ENCODE assay signal across 10 cellular contexts in genomic region chr2:189178726-189179606, GRCh38. TPM values are rescaled to one million over a fixed set of nuclear protein-coding genes. Genes with fewer than 3 reads are reported as not detected.
DNase-seq lines count a peak whose midpoint lies in the region; ATAC-seq and TF ChIP-seq lines count a peak whose summit lies in the region.
"Had no signal": no experiment of that assay in that cellular context is flagged by ENCODE, and none has a peak within 500 bp of the region (broad histone marks: within the 10 kb centered on the region; RNA-seq: fewer than 3 reads in every experiment).

No MANE protein-coding gene starts in this region.

- no peaks in the 10 kb centered on the region for H3K36me3 Mint-ChIP-seq in activated CD4-positive, alpha-beta memory T cell treated with anti-CD3 and anti-CD28 coated beads for 36 hours
- no peaks in the 10 kb centered on the region for H3K36me3 Mint-ChIP-seq in activated CD4-positive, alpha-beta memory T cell treated with anti-CD3 and anti-CD28 coated beads, Interleukin-2, amount 10 ng/mL, durations not matched to agents 7 days and 5 days (ENCODE audit: low read depth)
- no peaks in the 10 kb centered on the region for H3K36me3 Mint-ChIP-seq in type B pancreatic cell

- POLR2A ChIA-PET in activated CD4-positive, alpha-beta memory T cell treated with anti-CD3 and anti-CD28 coated beads for 36 hours (lab: Charles Lee) = no interaction called here
- POLR2A ChIA-PET in activated CD4-positive, alpha-beta memory T cell treated with anti-CD3 and anti-CD28 coated beads, Interleukin-2, amount 10 ng/mL, durations not matched to agents 7 days and 5 days (lab: Charles Lee) = no interaction called here

- H3K27me3 ChIP-seq in duodenal mucosa (ENCODE audit: control insufficient read depth in 1 of 2, insufficient read depth in 2 of 2, low read length in 2 of 2) = peaks cover 0 to 4% of the 10 kb centered on the region in 2 donors

- peaks cover 0 to 6% of the 10 kb centered on the region in 2 donors for H3K4me1 ChIP-seq in duodenal mucosa (ENCODE audit: control insufficient read depth in 1 of 2, insufficient read depth in 2 of 2, low read length in 2 of 2)

- peak overlapping the region; percentile 15 to 53 for H3K9ac ChIP-seq in duodenal mucosa (ENCODE audit: low read depth in 1 of 2, low read length in 2 of 2)

- peaks cover 3% of the 10 kb centered on the region for H3K27me3 Mint-ChIP-seq in activated CD4-positive, alpha-beta memory T cell treated with anti-CD3 and anti-CD28 coated beads for 36 hours
- peaks cover 12% of the 10 kb centered on the region for H3K27me3 Mint-ChIP-seq in activated CD4-positive, alpha-beta memory T cell treated with anti-CD3 and anti-CD28 coated beads, Interleukin-2, amount 10 ng/mL, durations not matched to agents 7 days and 5 days
- peaks cover 4% of the 10 kb centered on the region for H3K27me3 Mint-ChIP-seq in type B pancreatic cell

- H3K36me3 ChIP-seq in duodenal mucosa (ENCODE audit: control insufficient read depth in 1 of 2, insufficient read depth in 2 of 2, low read length in 2 of 2) = no peaks in the 10 kb centered on the region

- no peaks in the 10 kb centered on the region for H3K9me3 Mint-ChIP-seq in activated CD4-positive, alpha-beta memory T cell treated with anti-CD3 and anti-CD28 coated beads for 36 hours
- H3K9me3 Mint-ChIP-seq in activated CD4-positive, alpha-beta memory T cell treated with anti-CD3 and anti-CD28 coated beads, Interleukin-2, amount 10 ng/mL, durations not matched to agents 7 days and 5 days = no peaks in the 10 kb centered on the region
- H3K9me3 Mint-ChIP-seq in type B pancreatic cell = no peaks in the 10 kb centered on the region
- H3K9me3 Mint-ChIP-seq: activated CD4-positive, alpha-beta T cell treated with anti-CD3 and anti-CD28 coated beads, Interleukin-2, amount 10 ng/mL, durations not matched to agents 7 days and 5 days had no signal

- TF ChIP-seq CTCF in type B pancreatic cell (conservative IDR thresholded peaks at IDR 0.05) = no peak

- H3K4me1 Mint-ChIP-seq in activated CD4-positive, alpha-beta memory T cell treated with anti-CD3 and anti-CD28 coated beads for 36 hours (ENCODE audit: low read depth) = peaks cover 11% of the 10 kb centered on the region
- H3K4me1 Mint-ChIP-seq in activated CD4-positive, alpha-beta memory T cell treated with anti-CD3 and anti-CD28 coated beads, Interleukin-2, amount 10 ng/mL, durations not matched to agents 7 days and 5 days = peaks cover 5% of the 10 kb centered on the region
- H3K4me1 Mint-ChIP-seq in type B pancreatic cell (ENCODE audit: unreplicated experiment) = peaks cover 9% of the 10 kb centered on the region
- H3K4me1 Mint-ChIP-seq: B cell had no signal

- H3K27ac Mint-ChIP-seq in activated CD4-positive, alpha-beta memory T cell treated with anti-CD3 and anti-CD28 coated beads for 36 hours = no peak overlapping the region
- H3K27ac Mint-ChIP-seq in activated CD4-positive, alpha-beta memory T cell treated with anti-CD3 and anti-CD28 coated beads, Interleukin-2, amount 10 ng/mL, durations not matched to agents 7 days and 5 days = no peak overlapping the region
- peak overlapping the region; percentile 73 for H3K27ac Mint-ChIP-seq in type B pancreatic cell
- H3K27ac Mint-ChIP-seq: activated CD4-positive, alpha-beta T cell treated with anti-CD3 and anti-CD28 coated beads, Interleukin-2, amount 10 ng/mL, durations not matched to agents 7 days and 5 days; B cell had no signal

- peak overlapping the region; percentile 11 for H3K27ac ChIP-seq in duodenal mucosa (ENCODE audit: low read depth, low read length)

- no peak for DNase-seq in activated CD4-positive, alpha-beta memory T cell treated with anti-CD3 and anti-CD28 coated beads for 36 hours
- DNase-seq in activated CD4-positive, alpha-beta memory T cell treated with anti-CD3 and anti-CD28 coated beads, Interleukin-2, amount 10 ng/mL, durations not matched to agents 7 days and 5 days = no peak
- DNase-seq in lung microvascular endothelial cell (ENCODE audit: low read depth in 2 of 2) = peak; percentile 28 to 85
- DNase-seq in type B pancreatic cell (ENCODE audit: extremely low spot score, unreplicated experiment) = no peak
- no peak for DNase-seq in HT-29 (ENCODE audit: low spot score)
- DNase-seq in NCI-H446 treated with DMSO at 0.1 percent for 48 hours (lab: John Stamatoyannopoulos, UW) = no peak
- DNase-seq: activated CD4-positive, alpha-beta T cell treated with anti-CD3 and anti-CD28 coated beads, Interleukin-2, amount 10 ng/mL, durations not matched to agents 7 days and 5 days had no signal

- H3K9me3 ChIP-seq in duodenal mucosa (ENCODE audit: control insufficient read depth in 1 of 2, low read length in 2 of 2) = no peaks in the 10 kb centered on the region

- H3K4me3 Mint-ChIP-seq in activated CD4-positive, alpha-beta memory T cell treated with anti-CD3 and anti-CD28 coated beads for 36 hours = peak overlapping the region; percentile 25
- H3K4me3 Mint-ChIP-seq in activated CD4-positive, alpha-beta memory T cell treated with anti-CD3 and anti-CD28 coated beads, Interleukin-2, amount 10 ng/mL, durations not matched to agents 7 days and 5 days = no peak overlapping the region
- H3K4me3 Mint-ChIP-seq in type B pancreatic cell = peak overlapping the region; percentile 92
- H3K4me3 Mint-ChIP-seq: activated CD4-positive, alpha-beta T cell treated with anti-CD3 and anti-CD28 coated beads, Interleukin-2, amount 10 ng/mL, durations not matched to agents 7 days and 5 days; B cell had no signal

- CTCF ChIA-PET in activated CD4-positive, alpha-beta memory T cell treated with anti-CD3 and anti-CD28 coated beads for 36 hours (lab: Charles Lee) = interaction anchor here (0.9 to 1.5 kb wide), 4 partner anchors 17 to 654 kb away, joined by 3 to 5 read pairs (median 4); no protein-coding TSS in a partner anchor
- CTCF ChIA-PET in activated CD4-positive, alpha-beta memory T cell treated with anti-CD3 and anti-CD28 coated beads, Interleukin-2, amount 10 ng/mL, durations not matched to agents 7 days and 5 days (lab: Charles Lee) = interaction anchor here (0.9 kb wide), 1 partner anchor 85 kb away, joined by 3 read pairs; no protein-coding TSS in a partner anchor

- intact Hi-C loops in activated CD4-positive, alpha-beta memory T cell treated with anti-CD3 and anti-CD28 coated beads for 36 hours (cut with micrococcal nuclease) = no loop called here

- peak overlapping the region; percentile 65 for H3K4me3 ChIP-seq in duodenal mucosa (ENCODE audit: low read depth in 1 of 2, low read length in 2 of 2)

- no peak for ATAC-seq in HG03571 (IDR thresholded peaks at IDR 0.05; ENCODE audit: unreplicated experiment)

RNA-seq across cellular contexts. Expression of gene COL5A2, which starts 0.6 kb away (rescaled TPM):
- total RNA-seq in activated CD4-positive, alpha-beta memory T cell treated with anti-CD3 and anti-CD28 coated beads for 36 hours = under 1 TPM; 0.83 to 0.85 TPM
- total RNA-seq in activated CD4-positive, alpha-beta memory T cell treated with anti-CD3 and anti-CD28 coated beads, Interleukin-2, amount 10 ng/mL, durations not matched to agents 7 days and 5 days = 1 to 10 TPM; 1.6 to 1.7 TPM
- total RNA-seq in lung microvascular endothelial cell (34.9 and 36.5 TPM in 2 replicates), type B pancreatic cell (ENCODE audit: low replicate concordance) (38.5 and 137 TPM in 2 replicates)
- 0.21 TPM in 1 of 2 replicates, not detected in the other for total RNA-seq in HT-29 (2014; rRNA removed; shearing (Covaris generic))

Comparison
In these comparisons a context has a peak if more than half of its experiments do, and no peak if none do; other contexts are left out.
1. DNase-seq: peak in lung microvascular endothelial cell (2 of 2); none in activated CD4-positive, alpha-beta memory T cell treated with anti-CD3 and anti-CD28 coated beads for 36 hours (single experiment), activated CD4-positive, alpha-beta memory T cell treated with anti-CD3 and anti-CD28 coated beads, Interleukin-2, amount 10 ng/mL, durations not matched to agents 7 days and 5 days (single experiment), type B pancreatic cell (single experiment), HT-29 (single experiment) and NCI-H446 treated with DMSO at 0.1 percent for 48 hours (single experiment).
2. RNA of gene COL5A2, which starts 0.6 kb away (total RNA-seq): 38.5 to 137 TPM in type B pancreatic cell and 34.9 to 36.5 TPM in lung microvascular endothelial cell; 1.6 to 1.7 TPM in activated CD4-positive, alpha-beta memory T cell treated with anti-CD3 and anti-CD28 coated beads, Interleukin-2, amount 10 ng/mL, durations not matched to agents 7 days and 5 days, 0.83 to 0.85 TPM in activated CD4-positive, alpha-beta memory T cell treated with anti-CD3 and anti-CD28 coated beads for 36 hours and 0.21 TPM in HT-29; every median in the first group is over 10 times any median in the second.